Comparison of ENCODE assay signal across 8 cellular contexts in the genomic region with DNA sequence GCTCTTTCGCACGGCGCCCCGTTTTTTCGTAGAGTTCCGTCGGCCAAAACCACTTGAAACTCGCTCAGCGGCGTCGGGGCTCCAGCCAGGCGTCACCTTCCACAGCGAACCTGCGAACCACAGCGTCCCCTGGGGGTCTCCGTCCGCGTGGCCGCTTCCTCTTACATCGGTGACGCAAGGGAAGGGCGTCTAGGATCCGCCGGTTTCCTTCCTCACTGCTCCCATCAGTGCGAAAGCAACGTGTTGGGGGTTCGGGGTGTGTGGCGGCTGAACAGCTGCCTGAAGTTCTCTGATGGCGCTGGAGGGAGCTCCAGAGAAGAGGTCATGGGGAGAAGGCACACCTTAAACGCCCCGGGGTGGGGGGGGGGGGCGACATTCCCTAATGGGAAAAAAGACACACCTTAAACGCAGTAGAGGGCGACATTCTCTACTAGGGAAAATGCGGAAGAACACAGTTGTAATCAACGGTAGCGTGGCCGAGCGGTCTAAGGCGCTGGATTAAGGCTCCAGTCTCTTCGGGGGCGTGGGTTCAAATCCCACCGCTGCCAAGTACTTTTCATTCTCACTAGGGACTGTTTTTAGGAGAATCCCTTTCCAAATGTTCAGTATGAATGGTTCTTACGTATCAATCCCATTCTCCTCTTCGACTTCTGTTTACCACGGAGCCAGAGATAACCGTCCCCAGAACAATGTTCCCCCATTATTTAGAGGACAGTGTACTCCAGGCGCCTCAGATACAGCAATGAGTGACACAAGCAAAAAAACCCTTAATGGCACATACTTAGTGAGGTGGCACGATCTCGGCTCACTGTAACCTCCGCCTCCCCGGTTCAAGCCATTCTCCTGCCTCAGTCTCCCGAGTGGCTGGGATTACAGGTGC. TPM values are rescaled to one million over a fixed set of nuclear protein-coding genes. Genes with fewer than 3 reads are reported as not detected.
A peak's percentile ranks its signal among the peaks of the same experiment; 100 is the strongest.
DNase-seq lines count a peak whose midpoint lies in the region; ATAC-seq and TF ChIP-seq lines count a peak whose summit lies in the region.

No MANE protein-coding gene starts in this region.

- intact Hi-C loops in heart left ventricle (cut with DNase I), result loop anchor here in 8 of 10 donors (10.0 kb wide), 5 partner anchors 64 to 1094 kb away; a partner anchor contains a TSS

- peaks cover 0 to 40% (median 0%) of the 10 kb centered on the region in 9 donors for H3K27me3 ChIP-seq in heart left ventricle

- TF ChIP-seq POLR2A in heart left ventricle (IDR thresholded peaks at IDR 0.05), result no peak

- peaks cover 0 to 12% (median 1%) of the 10 kb centered on the region in 12 donors for H3K4me1 ChIP-seq in heart left ventricle

- no peaks in the 10 kb centered on the region for H3K36me3 ChIP-seq in heart left ventricle

- peak in 3 of 4 donors; percentile 29 to 73 (median 34) for ATAC-seq in heart left ventricle

- TF ChIP-seq CTCF in heart left ventricle (IDR thresholded peaks at IDR 0.05), result peak in 5 of 12 donors; percentile 28 to 43 (median 33)

- 13 to 20% (median 17%) methylated on average over 51 to 53 of the region's 53 CpGs for WGBS in heart left ventricle, 4 donors

- in situ Hi-C loops in SK-MEL-5 (cut with HindIII; ENCODE audit: low pct_unique_long_range_greater_than_20kb, low sequenced_read_pairs), result no loop called here

- DNase-seq in GDM1 (lab: John Stamatoyannopoulos, UW) (peak; percentile 78), SK-MEL-5 (ENCODE audit: low read depth, low spot score) (peak; percentile 1), heart left ventricle (peak; percentile 43 to 77 (median 45)), skeletal muscle cell (ENCODE audit: low read depth) (no peak), NCI-H1092 (lab: John Stamatoyannopoulos, UW) (no peak), COLO829 (ENCODE audit: low spot score) (no peak), hepatic stellate cell (ENCODE audit: low spot score) (no peak)
- peak; percentile 68 for DNase-seq in activated naive CD4-positive, alpha-beta T cell treated with Interleukin-2 at 50 U/mL for 16 hours

- peak overlapping the region in 10 of 12 donors; percentile 1 to 48 (median 26) for H3K4me3 ChIP-seq in heart left ventricle
- peak overlapping the region; percentile 45 for H3K4me3 ChIP-seq in skeletal muscle cell (ENCODE audit: low read depth, low read length)

- peaks cover 0 to 8% (median 0%) of the 10 kb centered on the region in 12 donors for H3K9me3 ChIP-seq in heart left ventricle

- H3K27ac ChIP-seq in heart left ventricle, result peak overlapping the region in 1 of 12 donors; percentile 14

RNA-seq across cellular contexts. Expression of a gene that starts 16.3 kb away (rescaled TPM):
- total RNA-seq in SK-MEL-5 (2014; rRNA removed; shearing (Covaris generic)), result not detected in 2 replicates
- not detected in 2 replicates for polyA plus RNA-seq in SK-MEL-5 (2015; cell fraction: cytosol; rRNA removed)
- polyA plus RNA-seq in SK-MEL-5 (2015; cell fraction: nucleus; rRNA removed), result not detected in 2 replicates
- under 1 TPM in 7 of 9 donors, not detected in 2; 0.07 to 0.84 (median 0.20) TPM for total RNA-seq in heart left ventricle
- polyA plus RNA-seq in heart left ventricle, result under 1 TPM; 0.21 to 0.34 TPM

RNA-seq across cellular contexts. Expression of a gene that starts 56.2 kb away (rescaled TPM):
- not detected in 2 replicates for total RNA-seq in SK-MEL-5 (2014; rRNA removed; shearing (Covaris generic))
- polyA plus RNA-seq in SK-MEL-5 (2015; cell fraction: cytosol; rRNA removed), result not detected in 2 replicates
- polyA plus RNA-seq in SK-MEL-5 (2015; cell fraction: nucleus; rRNA removed), result not detected in 2 replicates
- not detected for total RNA-seq in heart left ventricle
- not detected for polyA plus RNA-seq in heart left ventricle

Comparison
In these comparisons a context has a peak if more than half of its experiments do, and no peak if none do; other contexts are left out.
1. DNase-seq: peak in GDM1 (single experiment), SK-MEL-5 (single experiment), activated naive CD4-positive, alpha-beta T cell treated with Interleukin-2 at 50 U/mL for 16 hours (single experiment) and heart left ventricle (5 of 5); none in skeletal muscle cell (single experiment), NCI-H1092 (single experiment), COLO829 (single experiment) and hepatic stellate cell (single experiment).